ENCODE assay signal across 22 cellular contexts in genomic region chr13:99361197-99361596, GRCh38. TPM values are rescaled to one million over a fixed set of nuclear protein-coding genes. Genes with fewer than 3 reads are reported as not detected.
DNase-seq lines count a peak whose midpoint lies in the region; TF ChIP-seq lines count a peak whose summit lies in the region.
"Had no signal": no experiment of that assay in that cellular context is flagged by ENCODE, and none has a peak within 500 bp of the region (broad histone marks: within the 10 kb centered on the region; RNA-seq: fewer than 3 reads in every experiment).

No MANE protein-coding gene starts in this region.

- H3K4me3 ChIP-seq in Peyer's patch = no peak overlapping the region
- H3K4me3 ChIP-seq: ascending aorta, BLaER1, coronary artery, left lung, transverse colon had no signal

- no peak for TF ChIP-seq CTCF in Peyer's patch (IDR thresholded peaks at IDR 0.05)
- no peak for TF ChIP-seq CTCF in nephron (IDR thresholded peaks at IDR 0.05; ENCODE audit: unreplicated experiment in 3 of 3)

- H3K4me1 ChIP-seq in Peyer's patch = peaks cover 0 to 29% (median 9%) of the 10 kb centered on the region in 4 donors
- H3K4me1 ChIP-seq: ascending aorta had no signal

- no peaks in the 10 kb centered on the region for H3K27me3 Mint-ChIP-seq in activated CD4-positive, alpha-beta T cell treated with anti-CD3 and anti-CD28 coated beads, Interleukin-2, amount 10 ng/mL, durations not matched to agents 24 days and 14 days
- no peaks in the 10 kb centered on the region for H3K27me3 Mint-ChIP-seq in nephron (ENCODE audit: low read depth)

- no peaks in the 10 kb centered on the region for H3K9me3 ChIP-seq in Peyer's patch
- H3K9me3 ChIP-seq: ascending aorta, BLaER1, left lung, transverse colon had no signal

- H3K4me3 Mint-ChIP-seq in activated CD4-positive, alpha-beta T cell treated with anti-CD3 and anti-CD28 coated beads, Interleukin-2, amount 10 ng/mL, durations not matched to agents 24 days and 14 days = peak overlapping the region; percentile 79
- no peak overlapping the region for H3K4me3 Mint-ChIP-seq in nephron

- H3K36me3 ChIP-seq in Peyer's patch = no peaks in the 10 kb centered on the region

- intact Hi-C loops in activated CD4-positive, alpha-beta T cell treated with anti-CD3 and anti-CD28 coated beads, Interleukin-2, amount 10 ng/mL, durations not matched to agents 24 days and 14 days (cut with micrococcal nuclease) = no loop called here

- H3K4me1 Mint-ChIP-seq in activated CD4-positive, alpha-beta T cell treated with anti-CD3 and anti-CD28 coated beads, Interleukin-2, amount 10 ng/mL, durations not matched to agents 24 days and 14 days = peaks cover 72% of the 10 kb centered on the region
- H3K4me1 Mint-ChIP-seq in nephron = peaks cover 9% of the 10 kb centered on the region

- TF ChIP-seq POLR2A in Peyer's patch (IDR thresholded peaks at IDR 0.05) = no peak

- H3K27ac ChIP-seq in Peyer's patch = peak overlapping the region; percentile 20 to 85 (median 68)
- H3K27ac ChIP-seq: ascending aorta, BLaER1, coronary artery, left lung had no signal

- DNase-seq in activated CD4-positive, alpha-beta T cell treated with anti-CD3 and anti-CD28 coated beads, Interleukin-2, amount 10 ng/mL, durations not matched to agents 24 days and 14 days = peak; percentile 74
- DNase-seq in activated CD4-positive, alpha-beta T cell treated with anti-CD3 and anti-CD28 coated beads, Interleukin-2, amount 50 U/mL, for 48 hours = no peak
- DNase-seq in Peyer's patch = no peak
- DNase-seq in central memory CD4-positive, alpha-beta T cell = peak; percentile 67
- no peak for DNase-seq in cortex of kidney (lab: John Stamatoyannopoulos, UW)
- DNase-seq in GF-D8 (lab: John Stamatoyannopoulos, UW) = no peak
- DNase-seq in medulla oblongata (ENCODE audit: extremely low spot score) = no peak
- DNase-seq: activated CD4-positive, CD25-positive, alpha-beta regulatory T cell; DMS53; erythroblast; left lung; MV-4-11; NCI-H2029 treated with DMSO at 0.1 percent for 48 hours; posterior cingulate gyrus; Right ventricle myocardium superior; stimulated activated CD4-positive, alpha-beta T cell treated with anti-CD3 and anti-CD28 coated beads, Interleukin-4, amount 100 ng/mL, for 24 hours; transverse colon had no signal

- peak overlapping the region; percentile 85 for H3K27ac Mint-ChIP-seq in activated CD4-positive, alpha-beta T cell treated with anti-CD3 and anti-CD28 coated beads, Interleukin-2, amount 10 ng/mL, durations not matched to agents 24 days and 14 days
- H3K27ac Mint-ChIP-seq in nephron = peak overlapping the region in 2 of 3 experiments; percentile 24 to 38

- H3K36me3 Mint-ChIP-seq in activated CD4-positive, alpha-beta T cell treated with anti-CD3 and anti-CD28 coated beads, Interleukin-2, amount 10 ng/mL, durations not matched to agents 24 days and 14 days (ENCODE audit: low read depth) = peaks cover 63% of the 10 kb centered on the region
- peaks cover 50% of the 10 kb centered on the region for H3K36me3 Mint-ChIP-seq in nephron (ENCODE audit: low read depth)

- H3K27me3 ChIP-seq in Peyer's patch = no peaks in the 10 kb centered on the region
- H3K27me3 ChIP-seq: ascending aorta, BLaER1, left lung, transverse colon had no signal

- H3K9me3 Mint-ChIP-seq in activated CD4-positive, alpha-beta T cell treated with anti-CD3 and anti-CD28 coated beads, Interleukin-2, amount 10 ng/mL, durations not matched to agents 24 days and 14 days = no peaks in the 10 kb centered on the region
- no peaks in the 10 kb centered on the region for H3K9me3 Mint-ChIP-seq in nephron

RNA-seq across cellular contexts. Expression of gene GPR183, which starts 54.0 kb away (rescaled TPM):
- 36.8 and 37.1 TPM in 2 replicates for total RNA-seq in activated CD4-positive, alpha-beta T cell treated with anti-CD3 and anti-CD28 coated beads, Interleukin-2, amount 10 ng/mL, durations not matched to agents 24 days and 14 days
- total RNA-seq in Peyer's patch = 10 to 100 TPM in 1 of 4 donors, 1 to 10 TPM in 3; 1.1 to 24.8 (median 3.9) TPM
- total RNA-seq: A172 had no signal

Comparison
In these comparisons a context has a peak if more than half of its experiments do, and no peak if none do; other contexts are left out.
1. DNase-seq: peak in activated CD4-positive, alpha-beta T cell treated with anti-CD3 and anti-CD28 coated beads, Interleukin-2, amount 10 ng/mL, durations not matched to agents 24 days and 14 days (single experiment) and central memory CD4-positive, alpha-beta T cell (single experiment); none in activated CD4-positive, alpha-beta T cell treated with anti-CD3 and anti-CD28 coated beads, Interleukin-2, amount 50 U/mL, for 48 hours (0 of 2), Peyer's patch (0 of 3), cortex of kidney (single experiment), GF-D8 (single experiment) and medulla oblongata (single experiment).